In the genomic region with DNA sequence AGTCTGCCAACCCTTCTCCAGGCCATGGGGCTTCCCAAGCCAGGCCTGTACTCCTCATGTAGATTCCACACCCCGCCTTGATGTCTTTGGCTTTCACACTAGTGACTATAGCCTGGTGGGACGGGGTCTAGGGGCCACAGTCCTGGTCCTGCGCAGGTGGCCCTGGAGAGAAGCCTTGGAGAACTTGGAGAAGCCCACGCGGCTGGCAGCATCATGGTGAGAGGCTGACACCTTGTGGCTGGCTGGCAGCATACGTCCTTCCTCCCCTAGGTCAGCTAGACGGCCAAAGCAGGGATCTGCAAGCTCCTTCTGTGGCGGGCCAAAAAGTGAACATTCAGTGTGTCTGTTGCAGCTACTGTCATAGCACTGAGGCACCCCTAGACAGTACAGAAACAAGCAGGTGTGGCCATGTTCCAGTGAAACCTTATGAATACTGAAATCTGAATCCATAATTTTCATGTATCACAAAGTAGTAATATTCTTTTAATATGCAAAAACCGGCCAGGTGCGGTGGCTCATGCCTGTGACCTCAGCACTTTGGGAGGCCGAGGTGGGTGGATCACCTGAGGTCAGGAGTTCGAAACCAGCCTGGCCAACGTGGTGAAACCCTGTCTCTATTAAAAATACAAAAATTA, we compare ENCODE assay signal across 8 cellular contexts. TPM values are rescaled to one million over a fixed set of nuclear protein-coding genes. Genes with fewer than 3 reads are reported as not detected.
DNase-seq lines count a peak whose midpoint lies in the region; ATAC-seq and TF ChIP-seq lines count a peak whose summit lies in the region.

No MANE protein-coding gene starts in this region.

- peaks cover 0 to 21% (median 10%) of the 10 kb centered on the region in 12 donors for H3K4me1 ChIP-seq in heart left ventricle
- peaks cover 8% of the 10 kb centered on the region for H3K4me1 ChIP-seq in prostate gland (replicated peaks)

- 33 to 39% (median 36%) methylated on average over 13 of the region's 13 CpGs for WGBS in heart left ventricle, 4 donors
- 39% methylated on average over 13 of the region's 13 CpGs for WGBS in prostate gland

- DNase-seq in ELF-1 (ENCODE audit: low read depth, low spot score) (peak; percentile 80), LoVo (ENCODE audit: low spot score) (peak; percentile 55), SHP77 treated with DMSO at 0.1 percent for 48 hours (lab: John Stamatoyannopoulos, UW) (peak; percentile 55), heart left ventricle (peak in 4 of 5 donors; percentile 37 to 69 (median 52)), prostate gland (ENCODE audit: low spot score) (no peak), OCI-M2 (lab: John Stamatoyannopoulos, UW; ENCODE audit: unreplicated experiment) (no peak)
- DNase-seq in activated naive CD8-positive, alpha-beta T cell treated with anti-CD3 and anti-CD28 coated beads, Interleukin-2, amount 10 ng/mL, durations not matched to agents 7 days and 5 days: peak; percentile 60

- peaks cover 8% of the 10 kb centered on the region for H3K27me3 Mint-ChIP-seq in activated naive CD8-positive, alpha-beta T cell treated with anti-CD3 and anti-CD28 coated beads, Interleukin-2, amount 10 ng/mL, durations not matched to agents 7 days and 5 days

- H3K9me3 Mint-ChIP-seq in activated naive CD8-positive, alpha-beta T cell treated with anti-CD3 and anti-CD28 coated beads, Interleukin-2, amount 10 ng/mL, durations not matched to agents 7 days and 5 days: no peaks in the 10 kb centered on the region

- intact Hi-C loops in heart left ventricle (cut with DNase I) (loop anchor here in 3 of 10 donors (5.0 to 10.0 kb wide), 4 partner anchors 248 to 692 kb away; partner anchors contain the start of gene SYNGR1 (in 1 of the 3)), prostate gland (cut with DNase I) (no loop called here)

- no peak overlapping the region for H3K4me3 ChIP-seq in heart left ventricle
- H3K4me3 ChIP-seq in prostate gland: no peak overlapping the region

- H3K36me3 ChIP-seq in heart left ventricle (no peaks in the 10 kb centered on the region), prostate gland (no peaks in the 10 kb centered on the region)

- H3K9me3 ChIP-seq in heart left ventricle: no peaks in the 10 kb centered on the region
- H3K9me3 ChIP-seq in prostate gland: no peaks in the 10 kb centered on the region

- POLR2A ChIA-PET in activated naive CD8-positive, alpha-beta T cell treated with anti-CD3 and anti-CD28 coated beads, Interleukin-2, amount 10 ng/mL, durations not matched to agents 7 days and 5 days (lab: Charles Lee): interaction anchor here (0.6 to 1.4 kb wide), 2 partner anchors 481 to 517 kb away, joined by 3 to 6 read pairs; no protein-coding TSS in a partner anchor

- H3K27me3 ChIP-seq in heart left ventricle (peaks cover 0 to 12% (median 5%) of the 10 kb centered on the region in 9 donors), prostate gland (replicated peaks; ENCODE audit: insufficient read depth) (no peaks in the 10 kb centered on the region)

- H3K36me3 Mint-ChIP-seq in activated naive CD8-positive, alpha-beta T cell treated with anti-CD3 and anti-CD28 coated beads, Interleukin-2, amount 10 ng/mL, durations not matched to agents 7 days and 5 days: no peaks in the 10 kb centered on the region

- peak; percentile 64 for ATAC-seq in activated naive CD8-positive, alpha-beta T cell treated with anti-CD3 and anti-CD28 coated beads, Interleukin-2, amount 10 ng/mL, durations not matched to agents 7 days and 5 days (ENCODE audit: low read depth)
- ATAC-seq in heart left ventricle: peak; percentile 74 to 82 (median 77)
- no peak for ATAC-seq in GM19455 (IDR thresholded peaks at IDR 0.05; ENCODE audit: unreplicated experiment)

- TF ChIP-seq POLR2A in heart left ventricle (IDR thresholded peaks at IDR 0.05) (no peak), prostate gland (IDR thresholded peaks at IDR 0.05) (no peak)

- H3K4me3 Mint-ChIP-seq in activated naive CD8-positive, alpha-beta T cell treated with anti-CD3 and anti-CD28 coated beads, Interleukin-2, amount 10 ng/mL, durations not matched to agents 7 days and 5 days: no peak overlapping the region

- H3K27ac ChIP-seq in heart left ventricle (no peak overlapping the region), prostate gland (no peak overlapping the region)

- TF ChIP-seq CTCF in heart left ventricle (IDR thresholded peaks at IDR 0.05): peak; percentile 53 to 77 (median 64)
- TF ChIP-seq CTCF in prostate gland (IDR thresholded peaks at IDR 0.05): peak; percentile 32 to 74 (median 58)

- H3K4me1 Mint-ChIP-seq in activated naive CD8-positive, alpha-beta T cell treated with anti-CD3 and anti-CD28 coated beads, Interleukin-2, amount 10 ng/mL, durations not matched to agents 7 days and 5 days: peaks cover 20% of the 10 kb centered on the region

- no peak overlapping the region for H3K27ac Mint-ChIP-seq in activated naive CD8-positive, alpha-beta T cell treated with anti-CD3 and anti-CD28 coated beads, Interleukin-2, amount 10 ng/mL, durations not matched to agents 7 days and 5 days

RNA-seq across cellular contexts. Expression of gene FAM83F, which starts 42.0 kb away (rescaled TPM):
- under 1 TPM; 0.20 to 0.30 TPM for total RNA-seq in activated naive CD8-positive, alpha-beta T cell treated with anti-CD3 and anti-CD28 coated beads, Interleukin-2, amount 10 ng/mL, durations not matched to agents 7 days and 5 days
- total RNA-seq in heart left ventricle (1 to 10 TPM; 1.3 to 6.6 (median 3.1) TPM), prostate gland (10 to 100 TPM; 26.2 to 28.6 TPM)
- 1 to 10 TPM; 1.7 to 2.5 TPM for polyA plus RNA-seq in heart left ventricle

Comparison
In these comparisons a context has a peak if more than half of its experiments do, and no peak if none do; other contexts are left out.
1. DNase-seq: peak in ELF-1 (single experiment), LoVo (single experiment), SHP77 treated with DMSO at 0.1 percent for 48 hours (single experiment), activated naive CD8-positive, alpha-beta T cell treated with anti-CD3 and anti-CD28 coated beads, Interleukin-2, amount 10 ng/mL, durations not matched to agents 7 days and 5 days (single experiment) and heart left ventricle (4 of 5); none in prostate gland (single experiment) and OCI-M2 (single experiment).